ENCODE assay signal across 28 cellular contexts in genomic region chr17:56367381-56367780, GRCh38.
"Had no signal": no experiment of that assay in that cellular context is flagged by ENCODE, and none has a peak within 500 bp of the region (broad histone marks: within the 10 kb centered on the region; RNA-seq: fewer than 3 reads in every experiment).

No MANE protein-coding gene starts in this region.

- H3K27ac Mint-ChIP-seq: activated CD4-positive, alpha-beta memory T cell treated with anti-CD3 and anti-CD28 coated beads for 36 hours; activated naive CD4-positive, alpha-beta T cell treated with anti-CD3 and anti-CD28 coated beads for 36 hours; activated naive CD8-positive, alpha-beta T cell treated with anti-CD3 and anti-CD28 coated beads for 36 hours; activated T-helper 1 cell treated with anti-CD3 and anti-CD28 coated beads, Interleukin-12 subunit alpha, Interleukin-12 subunit beta, Interleukin-2, Interleukin-4 antibody, amounts not matched to agents 30 ng/mL and 10 ng/mL and 1 ng/mL, durations not matched to agents 14 hours and 24 hours and 36 hours; memory B cell; natural killer cell had no signal

- H3K36me3 Mint-ChIP-seq: activated CD4-positive, alpha-beta memory T cell treated with anti-CD3 and anti-CD28 coated beads for 36 hours; activated naive CD8-positive, alpha-beta T cell treated with anti-CD3 and anti-CD28 coated beads for 36 hours; memory B cell; natural killer cell had no signal

- H3K4me1 ChIP-seq: adrenal gland, body of pancreas, gastrocnemius medialis, pancreas, psoas muscle, right atrium auricular region, suprapubic skin, tibial artery had no signal

- ATAC-seq: activated CD4-positive, CD25-positive, alpha-beta regulatory T cell treated with anti-CD3 and anti-CD28 coated beads, Interleukin-2, amount 50 U/mL, for 24 hours; body of pancreas; gastrocnemius medialis; left colon; natural killer cell; pancreas; psoas muscle had no signal

- H3K27me3 ChIP-seq: adrenal gland, body of pancreas, gastrocnemius medialis, pancreas, right atrium auricular region, suprapubic skin, tibial artery had no signal

- H3K4me3 ChIP-seq: adrenal gland, body of pancreas, gastrocnemius medialis, pancreas, psoas muscle, right atrium auricular region, smooth muscle cell, suprapubic skin, tibial artery had no signal

- H3K4me2 ChIP-seq: smooth muscle cell had no signal

- H3K9me3 ChIP-seq: adrenal gland, body of pancreas, gastrocnemius medialis, pancreas, psoas muscle, right atrium auricular region, suprapubic skin, tibial artery had no signal

- H3K36me3 ChIP-seq: adrenal gland, gastrocnemius medialis, pancreas, right atrium auricular region, suprapubic skin, tibial artery had no signal

- H3K4me3 Mint-ChIP-seq: activated CD4-positive, alpha-beta memory T cell treated with anti-CD3 and anti-CD28 coated beads for 36 hours; activated naive CD4-positive, alpha-beta T cell treated with anti-CD3 and anti-CD28 coated beads for 36 hours; activated naive CD8-positive, alpha-beta T cell treated with anti-CD3 and anti-CD28 coated beads for 36 hours; activated T-helper 1 cell treated with anti-CD3 and anti-CD28 coated beads, Interleukin-12 subunit alpha, Interleukin-12 subunit beta, Interleukin-2, Interleukin-4 antibody, amounts not matched to agents 30 ng/mL and 10 ng/mL and 1 ng/mL, durations not matched to agents 14 hours and 24 hours and 36 hours; memory B cell; natural killer cell had no signal

- H3K27ac ChIP-seq: adrenal gland, body of pancreas, gastrocnemius medialis, pancreas, psoas muscle, right atrium auricular region, suprapubic skin, tibial artery, VCaP had no signal

- H3K27me3 Mint-ChIP-seq: memory B cell had no signal

- H3K9me3 Mint-ChIP-seq: activated CD4-positive, alpha-beta memory T cell treated with anti-CD3 and anti-CD28 coated beads for 36 hours; activated naive CD4-positive, alpha-beta T cell treated with anti-CD3 and anti-CD28 coated beads for 36 hours; activated naive CD8-positive, alpha-beta T cell treated with anti-CD3 and anti-CD28 coated beads for 36 hours; activated T-helper 1 cell treated with anti-CD3 and anti-CD28 coated beads, Interleukin-12 subunit alpha, Interleukin-12 subunit beta, Interleukin-2, Interleukin-4 antibody, amounts not matched to agents 30 ng/mL and 10 ng/mL and 1 ng/mL, durations not matched to agents 14 hours and 24 hours and 36 hours; natural killer cell had no signal

- DNase-seq: activated CD4-positive, alpha-beta memory T cell treated with anti-CD3 and anti-CD28 coated beads for 36 hours; activated CD4-positive, alpha-beta T cell treated with anti-CD3 and anti-CD28 coated beads for 48 hours; activated CD8-positive, alpha-beta memory T cell treated with anti-CD3 and anti-CD28 coated beads, Interleukin-2, amount 50 U/mL, for 4 hours; activated effector memory CD4-positive, alpha-beta T cell treated with anti-CD3 and anti-CD28 coated beads, Interleukin-2, amount 50 U/mL, for 16 hours; activated naive CD4-positive, alpha-beta T cell treated with anti-CD3 and anti-CD28 coated beads for 36 hours; activated naive CD8-positive, alpha-beta T cell treated with anti-CD3 and anti-CD28 coated beads for 36 hours; activated T-cell treated with anti-CD3 and anti-CD28 coated beads, Interleukin-2, amount 50 U/mL, for 1 hour; adrenal gland; aorta; body of pancreas; dermis blood vessel endothelial cell; effector CD8-positive, alpha-beta T cell; gastrocnemius medialis; glutamatergic neuron; left colon; natural killer cell; pancreas; psoas muscle; stimulated activated CD4-positive, alpha-beta T cell treated with anti-CD3 and anti-CD28 coated beads, Interleukin-2, amount 100 ng/mL, for 24 hours; stimulated activated naive CD4-positive, alpha-beta T cell; tibial artery had no signal

- H3K4me1 Mint-ChIP-seq: activated naive CD8-positive, alpha-beta T cell treated with anti-CD3 and anti-CD28 coated beads for 36 hours; memory B cell; natural killer cell had no signal
